ENCODE assay signal across 16 cellular contexts in genomic region chr9:11821541-11821940, GRCh38.
DNase-seq lines count a peak whose midpoint lies in the region; ATAC-seq and TF ChIP-seq lines count a peak whose summit lies in the region.
"Had no signal": no experiment of that assay in that cellular context is flagged by ENCODE, and none has a peak within 500 bp of the region (broad histone marks: within the 10 kb centered on the region; RNA-seq: fewer than 3 reads in every experiment).

No MANE protein-coding gene starts in this region.

- no peaks in the 10 kb centered on the region for H3K36me3 ChIP-seq in neuron (ENCODE audit: insufficient read depth, low read length)
- H3K36me3 ChIP-seq in ovary: no peaks in the 10 kb centered on the region

- intact Hi-C loops in ovary (cut with DNase I): no loop called here

- no peaks in the 10 kb centered on the region for H3K9me3 ChIP-seq in neuron (ENCODE audit: low read length)
- no peaks in the 10 kb centered on the region for H3K9me3 ChIP-seq in ovary

- DNase-seq in Ammon's horn (ENCODE audit: low spot score) (peak; percentile 32), NCI-H1694 (lab: John Stamatoyannopoulos, UW) (peak; percentile 0), fibroblast of mammary gland (ENCODE audit: low read depth) (peak; percentile 1), ovary (no peak), NAMALWA (ENCODE audit: low spot score) (no peak), hepatic stellate cell (ENCODE audit: low spot score) (no peak)
- DNase-seq: Calu3, DND-41, GM23248, MV-4-11, NCI-H1436 treated with DMSO at 0.1 percent for 48 hours, NCI-H345, NCI-H774, SIG-M5 had no signal

- ATAC-seq in HG03439 (IDR thresholded peaks at IDR 0.05; ENCODE audit: unreplicated experiment): no peak

- 17 to 22% (median 19%) methylated on average over 5 of the region's 5 CpGs for WGBS in ovary, 3 donors

- H3K4me3 ChIP-seq in fibroblast of mammary gland (ENCODE audit: control insufficient read depth, low read depth, low read length) (no peak overlapping the region), neuron (ENCODE audit: low read length) (no peak overlapping the region), ovary (no peak overlapping the region)
- H3K4me3 ChIP-seq: GM23248 had no signal

- no peak for TF ChIP-seq CTCF in fibroblast of mammary gland (conservative IDR thresholded peaks at IDR 0.05; ENCODE audit: control insufficient read depth, insufficient read depth, low read depth, low read length)
- TF ChIP-seq CTCF in ovary (IDR thresholded peaks at IDR 0.05): no peak

- no peak for TF ChIP-seq EP300 in ovary (IDR thresholded peaks at IDR 0.05)

- H3K27me3 ChIP-seq in neuron (ENCODE audit: insufficient read depth, low read length) (no peaks in the 10 kb centered on the region), ovary (no peaks in the 10 kb centered on the region)

- H3K27ac ChIP-seq in ovary: no peak overlapping the region
- H3K27ac ChIP-seq: GM23248 had no signal

- H2AFZ ChIP-seq in neuron (ENCODE audit: low read depth, low read length): peak overlapping the region; percentile 17
- H2AFZ ChIP-seq: GM23248 had no signal

- H3K4me1 ChIP-seq in neuron (ENCODE audit: insufficient read depth, low read length): peaks cover 21% of the 10 kb centered on the region
- H3K4me1 ChIP-seq in ovary (ENCODE audit: insufficient read depth): no peaks in the 10 kb centered on the region

- TF ChIP-seq POLR2A in ovary (IDR thresholded peaks at IDR 0.05): no peak

Comparison
In these comparisons a context has a peak if more than half of its experiments do, and no peak if none do; other contexts are left out.
1. DNase-seq: peak in Ammon's horn (single experiment), NCI-H1694 (single experiment) and fibroblast of mammary gland (single experiment); none in ovary (0 of 5), NAMALWA (single experiment) and hepatic stellate cell (single experiment).